1 cellular context compared by ENCODE assay signal in the genomic region with DNA sequence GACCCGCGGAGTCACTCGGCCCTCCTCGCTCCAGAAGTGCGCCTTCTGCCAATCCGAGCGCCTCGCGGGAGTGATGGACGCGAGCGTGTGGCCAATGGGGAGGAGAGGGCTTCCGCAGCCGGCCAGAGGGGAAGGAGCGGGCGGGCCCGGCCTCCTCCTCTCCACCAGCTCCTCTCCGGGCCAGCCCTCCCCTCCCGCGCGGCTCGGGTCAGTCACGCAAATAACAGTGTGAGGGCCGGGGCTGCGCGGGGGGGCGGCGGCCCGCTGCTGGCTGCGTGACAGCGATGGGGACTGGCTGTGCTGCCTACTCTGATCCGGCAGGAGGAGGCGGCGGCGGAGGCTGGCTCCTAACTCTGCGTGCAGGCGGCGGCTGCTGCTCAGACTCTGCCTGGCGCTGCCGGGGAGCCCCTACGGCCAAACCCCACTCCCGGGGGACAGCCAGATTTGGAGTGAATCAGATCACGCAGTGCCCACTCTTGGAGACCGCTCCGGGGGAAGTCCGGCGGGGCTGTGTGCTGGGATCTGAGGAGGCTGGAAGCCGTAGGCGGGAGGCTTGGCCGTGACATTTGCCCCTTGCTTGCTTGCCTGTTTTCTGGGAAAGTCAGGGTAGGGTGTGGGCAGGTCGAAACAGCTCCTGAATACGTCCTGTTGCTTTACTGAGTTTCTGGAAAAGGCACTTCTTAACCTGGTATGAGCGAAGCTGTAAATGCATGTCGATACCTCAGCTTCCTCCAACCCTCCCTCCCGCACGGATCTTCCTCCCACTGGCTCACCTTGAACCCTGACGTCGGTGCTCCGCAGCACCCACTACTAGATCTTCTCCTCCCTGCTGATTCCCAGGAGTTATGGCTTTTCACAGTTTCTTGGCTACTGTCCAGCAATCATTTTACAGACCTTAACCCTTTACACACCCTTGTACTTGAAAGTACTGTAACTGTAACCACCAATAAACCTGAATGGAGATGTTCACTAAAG.
TF ChIP-seq lines count a peak whose summit lies in the region.

No MANE protein-coding gene starts in this region.

TF ChIP-seq in K562, 482 proteins besides CTCF, POLR2A, EP300 and RAD21 (continued from another document and continues in another):
- no peak for TF ChIP-seq SFPQ (IDR thresholded peaks at IDR 0.05; ENCODE audit: low read depth, low read length)
- TF ChIP-seq KHSRP (IDR thresholded peaks at IDR 0.05) = no peak
- no peak for TF ChIP-seq ZNF707 (CRISPR knock-in tag; conservative IDR thresholded peaks at IDR 0.05)
- peak in 1 of 2 experiments; percentile 86; a peak in 2 of 4 replicates for TF ChIP-seq KDM4B (IDR thresholded peaks at IDR 0.05; ENCODE audit: borderline replicate concordance in 2 of 2, low read depth in 1 of 2)
- 0 out of 2 replicates have a peak, but pooled peaks have one; percentile 15 for TF ChIP-seq ZNF766 (CRISPR knock-in tag; conservative IDR thresholded peaks at IDR 0.05)
- TF ChIP-seq L3MBTL2 (IDR thresholded peaks at IDR 0.05) = peak; percentile 49
- TF ChIP-seq TCF7L2 (IDR thresholded peaks at IDR 0.05; ENCODE audit: low read depth, low read length) = no peak
- TF ChIP-seq TCFL5 (CRISPR knock-in tag; conservative IDR thresholded peaks at IDR 0.05) = no peak
- TF ChIP-seq, protein P1, sequence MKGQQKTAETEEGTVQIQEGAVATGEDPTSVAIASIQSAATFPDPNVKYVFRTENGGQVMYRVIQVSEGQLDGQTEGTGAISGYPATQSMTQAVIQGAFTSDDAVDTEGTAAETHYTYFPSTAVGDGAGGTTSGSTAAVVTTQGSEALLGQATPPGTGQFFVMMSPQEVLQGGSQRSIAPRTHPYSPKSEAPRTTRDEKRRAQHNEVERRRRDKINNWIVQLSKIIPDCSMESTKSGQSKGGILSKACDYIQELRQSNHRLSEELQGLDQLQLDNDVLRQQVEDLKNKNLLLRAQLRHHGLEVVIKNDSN (CRISPR knock-in tag; IDR thresholded peaks at IDR 0.05) = no peak
- peak in 1 of 2 experiments; percentile 38; a peak in 1 of 4 replicates for TF ChIP-seq TRIM24 (IDR thresholded peaks at IDR 0.05)
- peak; percentile 93; the same call in 1 of the 2 replicates for TF ChIP-seq MBD2 (IDR thresholded peaks at IDR 0.05; ENCODE audit: borderline replicate concordance, low read depth)
- peak; percentile 62 for TF ChIP-seq ETV5 (CRISPR knock-in tag; IDR thresholded peaks at IDR 0.05; ENCODE audit: low read depth)
- TF ChIP-seq ZNF324 (CRISPR knock-in tag; IDR thresholded peaks at IDR 0.05) = no peak
- TF ChIP-seq ZNF76 (CRISPR knock-in tag; IDR thresholded peaks at IDR 0.05; ENCODE audit: borderline replicate concordance) = 0 out of 2 replicates have a peak, but pooled peaks have one; percentile 55
- TF ChIP-seq MXD1 (CRISPR knock-in tag; IDR thresholded peaks at IDR 0.05; ENCODE audit: borderline replicate concordance, poor library complexity, severe bottlenecking) = no peak
- no peak for TF ChIP-seq HDAC6 (IDR thresholded peaks at IDR 0.05; ENCODE audit: low read depth, low read length)
- no peak for TF ChIP-seq FOXO4 (CRISPR knock-in tag; IDR thresholded peaks at IDR 0.05)
- peak; percentile 28 for TF ChIP-seq FIP1L1 (IDR thresholded peaks at IDR 0.05; ENCODE audit: low read depth, low read length, poor library complexity, severe bottlenecking)
- no peak for TF ChIP-seq HEY1 (CRISPR knock-in tag; IDR thresholded peaks at IDR 0.05; ENCODE audit: borderline replicate concordance)
- peak; percentile 53; the same call in 1 of the 2 replicates for TF ChIP-seq ATF7 (IDR thresholded peaks at IDR 0.05)
- TF ChIP-seq HDAC2 (IDR thresholded peaks at IDR 0.05) = 0 out of 2 replicates have a peak, but pooled peaks have one; percentile 41
- peak; percentile 43 for TF ChIP-seq TRIM28 (IDR thresholded peaks at IDR 0.05)
- peak; percentile 54; the same call in 1 of the 2 replicates for TF ChIP-seq CC2D1A (IDR thresholded peaks at IDR 0.05)
- TF ChIP-seq BRF2 (IDR thresholded peaks at IDR 0.05; ENCODE audit: borderline replicate concordance, insufficient read depth, insufficient read length) = no peak
- no peak for TF ChIP-seq ZNF583 (CRISPR knock-in tag; IDR thresholded peaks at IDR 0.05)
- TF ChIP-seq POLR3G (IDR thresholded peaks at IDR 0.05; ENCODE audit: extremely low read depth, insufficient read length, insufficient replicate concordance) = no peak
- TF ChIP-seq, protein P2, sequence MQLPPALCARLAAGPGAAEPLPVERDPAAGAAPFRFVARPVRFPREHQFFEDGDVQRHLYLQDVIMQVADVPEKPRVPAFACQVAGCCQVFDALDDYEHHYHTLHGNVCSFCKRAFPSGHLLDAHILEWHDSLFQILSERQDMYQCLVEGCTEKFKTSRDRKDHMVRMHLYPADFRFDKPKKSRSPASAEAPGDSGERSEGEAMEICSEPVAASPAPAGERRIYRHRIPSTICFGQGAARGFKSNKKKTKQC (CRISPR knock-in tag; IDR thresholded peaks at IDR 0.05) = no peak; the same call in 1 of the 2 replicates
- peak; percentile 27 for TF ChIP-seq SMARCA4 (IDR thresholded peaks at IDR 0.05)
- TF ChIP-seq, protein P3, sequence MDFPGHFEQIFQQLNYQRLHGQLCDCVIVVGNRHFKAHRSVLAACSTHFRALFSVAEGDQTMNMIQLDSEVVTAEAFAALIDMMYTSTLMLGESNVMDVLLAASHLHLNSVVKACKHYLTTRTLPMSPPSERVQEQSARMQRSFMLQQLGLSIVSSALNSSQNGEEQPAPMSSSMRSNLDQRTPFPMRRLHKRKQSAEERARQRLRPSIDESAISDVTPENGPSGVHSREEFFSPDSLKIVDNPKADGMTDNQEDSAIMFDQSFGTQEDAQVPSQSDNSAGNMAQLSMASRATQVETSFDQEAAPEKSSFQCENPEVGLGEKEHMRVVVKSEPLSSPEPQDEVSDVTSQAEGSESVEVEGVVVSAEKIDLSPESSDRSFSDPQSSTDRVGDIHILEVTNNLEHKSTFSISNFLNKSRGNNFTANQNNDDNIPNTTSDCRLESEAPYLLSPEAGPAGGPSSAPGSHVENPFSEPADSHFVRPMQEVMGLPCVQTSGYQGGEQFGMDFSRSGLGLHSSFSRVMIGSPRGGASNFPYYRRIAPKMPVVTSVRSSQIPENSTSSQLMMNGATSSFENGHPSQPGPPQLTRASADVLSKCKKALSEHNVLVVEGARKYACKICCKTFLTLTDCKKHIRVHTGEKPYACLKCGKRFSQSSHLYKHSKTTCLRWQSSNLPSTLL (IDR thresholded peaks at IDR 0.05) = no peak
- TF ChIP-seq E4F1 (CRISPR knock-in tag; IDR thresholded peaks at IDR 0.05; ENCODE audit: borderline replicate concordance) = no peak
- TF ChIP-seq MBD1 (CRISPR knock-in tag; IDR thresholded peaks at IDR 0.05) = no peak
- peak; percentile 99 for TF ChIP-seq PKNOX1 (IDR thresholded peaks at IDR 0.05)
- peak; percentile 59 for TF ChIP-seq POLR2B (IDR thresholded peaks at IDR 0.05; ENCODE audit: low read depth, partially characterized antibody)
- TF ChIP-seq RB1 (IDR thresholded peaks at IDR 0.05; ENCODE audit: low read depth) = peak; percentile 88
- TF ChIP-seq ELK1 (CRISPR knock-in tag; IDR thresholded peaks at IDR 0.05) = no peak
- no peak for TF ChIP-seq DDX20 (tag; IDR thresholded peaks at IDR 0.05; ENCODE audit: low read depth)
- TF ChIP-seq TAL1 (IDR thresholded peaks at IDR 0.05) = peak; percentile 52; the same call in 1 of the 2 replicates
- TF ChIP-seq ZC3H8 (IDR thresholded peaks at IDR 0.05) = no peak
- TF ChIP-seq MAFK (IDR thresholded peaks at IDR 0.05; ENCODE audit: low read length) = no peak
- TF ChIP-seq CHD2 (IDR thresholded peaks at IDR 0.05; ENCODE audit: low read depth, low read length) = peak; percentile 75; the same call in 1 of the 2 replicates
- peak; percentile 59; the same call in 1 of the 2 replicates for TF ChIP-seq ZEB2 (IDR thresholded peaks at IDR 0.05)
- TF ChIP-seq ZBTB8A (IDR thresholded peaks at IDR 0.05; ENCODE audit: partially characterized antibody) = no peak
- no peak for TF ChIP-seq ZNF695 (CRISPR knock-in tag; IDR thresholded peaks at IDR 0.05)
- TF ChIP-seq HLTF (IDR thresholded peaks at IDR 0.05) = no peak
- peak; percentile 77 for TF ChIP-seq MTA3 (IDR thresholded peaks at IDR 0.05; ENCODE audit: borderline replicate concordance)
- TF ChIP-seq CBFA2T3 (IDR thresholded peaks at IDR 0.05) = peak; percentile 73
- no peak for TF ChIP-seq SMAD3 (CRISPR knock-in tag; conservative IDR thresholded peaks at IDR 0.05)
- TF ChIP-seq CHD4 (IDR thresholded peaks at IDR 0.05; ENCODE audit: insufficient read depth, insufficient replicate concordance, low read depth, low read length, poor library complexity, severe bottlenecking) = peak; percentile 74
